ENCODE assay signal across 6 cellular contexts in genomic region chr3:56248021-56248420, GRCh38.
"Had no signal": no experiment of that assay in that cellular context is flagged by ENCODE, and none has a peak within 500 bp of the region (broad histone marks: within the 10 kb centered on the region; RNA-seq: fewer than 3 reads in every experiment).

No MANE protein-coding gene starts in this region.

- DNase-seq: GM23248, H9, HCEC 1CT, IMR-90, KG1 had no signal

- H3K27ac ChIP-seq: GM23248 had no signal

- H3K4me3 Mint-ChIP-seq: H9 had no signal

- H3K4me3 ChIP-seq: GM23248, K562 had no signal

- H3K9me3 Mint-ChIP-seq: H9 had no signal

- ATAC-seq: K562 had no signal

- H3K27ac Mint-ChIP-seq: H9 had no signal

- H2AFZ ChIP-seq: GM23248 had no signal
